In the genomic region with DNA sequence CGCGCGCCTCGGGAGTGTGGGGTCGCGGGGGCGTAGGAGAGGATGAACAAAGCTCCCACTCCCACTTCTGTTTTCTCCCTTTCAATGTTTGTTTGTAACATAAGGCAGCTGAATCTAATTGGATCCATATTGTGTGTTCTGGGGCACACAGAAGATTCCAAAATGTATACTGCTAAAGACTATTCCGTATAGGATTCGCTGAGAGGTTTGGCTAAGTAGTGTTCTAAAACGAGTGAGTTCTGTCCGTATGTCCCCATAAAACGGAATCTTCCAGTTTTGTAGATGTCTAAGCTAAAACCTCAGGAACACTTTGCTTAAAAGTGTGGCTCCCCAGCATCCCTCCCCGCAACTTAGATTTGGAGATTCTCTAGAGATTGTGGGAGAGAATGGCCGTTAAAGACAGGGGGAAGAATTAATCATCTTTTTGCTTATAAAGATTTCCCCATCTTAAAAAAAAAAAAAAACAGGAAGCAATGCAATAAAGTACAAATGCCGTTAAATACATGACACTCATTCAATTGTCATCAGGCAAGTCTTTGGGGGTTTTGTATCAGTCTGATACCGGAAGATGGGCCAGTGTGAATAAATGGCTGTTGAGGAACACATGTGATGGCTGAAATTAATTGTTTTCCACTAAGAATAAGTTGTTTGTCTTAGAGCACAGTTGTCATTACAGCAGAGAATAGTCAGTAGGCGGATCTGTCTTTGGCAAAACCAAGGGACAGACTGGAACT, we compare ENCODE assay signal across 10 cellular contexts. TPM values are rescaled to one million over a fixed set of nuclear protein-coding genes. Genes with fewer than 3 reads are reported as not detected.
DNase-seq lines count a peak whose midpoint lies in the region; ATAC-seq, FAIRE-seq and TF ChIP-seq lines count a peak whose summit lies in the region.
"Had no signal": no experiment of that assay in that cellular context is flagged by ENCODE, and none has a peak within 500 bp of the region (broad histone marks: within the 10 kb centered on the region; RNA-seq: fewer than 3 reads in every experiment).

No MANE protein-coding gene starts in this region.

- peak overlapping the region; percentile 88 for H3K4me3 ChIP-seq in SK-N-MC
- H3K4me3 ChIP-seq in fibroblast of villous mesenchyme (ENCODE audit: low read depth, low read length): peak overlapping the region; percentile 55

- TF ChIP-seq CTCF in D721Med (IDR thresholded peaks at IDR 0.05; ENCODE audit: insufficient read depth, missing control alignments): no peak
- no peak for TF ChIP-seq CTCF in fibroblast of villous mesenchyme (IDR thresholded peaks at IDR 0.05; ENCODE audit: insufficient read depth, low read depth, low read length)

- DNase-seq in D721Med (ENCODE audit: insufficient read length, low spot score) (no peak), SK-N-MC (ENCODE audit: low read depth, low spot score) (no peak), fibroblast of villous mesenchyme (ENCODE audit: low read depth) (peak; percentile 21), retina (peak; percentile 18), NCI-H1694 treated with DMSO at 0.1 percent for 48 hours (lab: John Stamatoyannopoulos, UW) (no peak), amniotic stem cell (lab: John Stamatoyannopoulos, UW) (no peak), NCI-H526 (lab: John Stamatoyannopoulos, UW) (no peak)
- DNase-seq: NCI-H187 treated with DMSO at 0.1 percent for 48 hours, thyroid gland had no signal

- FAIRE-seq in D721Med (lab: Jason Lieb, UNC): peak; percentile 25

- ATAC-seq in HG03432 (IDR thresholded peaks at IDR 0.05; ENCODE audit: unreplicated experiment): no peak

- no peak overlapping the region for H3K27ac ChIP-seq in SK-N-MC

- H3K9me3 ChIP-seq in SK-N-MC (ENCODE audit: low read depth, low read length): no peaks in the 10 kb centered on the region
- H3K9me3 ChIP-seq: thyroid gland had no signal

- H3K36me3 ChIP-seq in SK-N-MC (ENCODE audit: insufficient read depth, low read length): no peaks in the 10 kb centered on the region
- H3K36me3 ChIP-seq: thyroid gland had no signal

- no peak overlapping the region for H3K9ac ChIP-seq in SK-N-MC (ENCODE audit: insufficient read length)

RNA-seq across cellular contexts. Expression of a gene that starts 1.5 kb away (rescaled TPM):
- total RNA-seq in fibroblast of villous mesenchyme: 16.4 and 24.8 TPM in 2 replicates

Comparison
In these comparisons a context has a peak if more than half of its experiments do, and no peak if none do; other contexts are left out.
1. DNase-seq: peak in fibroblast of villous mesenchyme (single experiment) and retina (single experiment); none in D721Med (single experiment), SK-N-MC (single experiment), NCI-H1694 treated with DMSO at 0.1 percent for 48 hours (single experiment), amniotic stem cell (single experiment) and NCI-H526 (0 of 2).